ENCODE assay signal across 2 cellular contexts in genomic region chr10:115772606-115773005, GRCh38.
TF ChIP-seq lines count a peak whose summit lies in the region.

No MANE protein-coding gene starts in this region.

TF ChIP-seq in IMR-90, 13 proteins besides CTCF, POLR2A, EP300 and RAD21:
- no peak for TF ChIP-seq CHD1 (IDR thresholded peaks at IDR 0.05; ENCODE audit: low read depth, low read length)
- peak; percentile 40; the same call in 1 of the 2 replicates for TF ChIP-seq FOS (IDR thresholded peaks at IDR 0.05; ENCODE audit: low read depth, low read length)
- TF ChIP-seq CEBPB (IDR thresholded peaks at IDR 0.05; ENCODE audit: low read depth, low read length), result 0 out of 2 replicates have a peak, but pooled peaks have one; percentile 1
- TF ChIP-seq SMC3 (IDR thresholded peaks at IDR 0.05; ENCODE audit: low read depth, low read length), result no peak
- TF ChIP-seq MAZ (IDR thresholded peaks at IDR 0.05; ENCODE audit: borderline replicate concordance, low read depth, low read length), result no peak
- TF ChIP-seq BHLHE40 (IDR thresholded peaks at IDR 0.05; ENCODE audit: low read depth, low read length), result no peak
- TF ChIP-seq NFE2L2 (IDR thresholded peaks at IDR 0.05; ENCODE audit: low read depth, low read length), result peak; percentile 57
- no peak for TF ChIP-seq ELK1 (IDR thresholded peaks at IDR 0.05; ENCODE audit: borderline replicate concordance, low read depth, low read length)
- TF ChIP-seq RFX5 (IDR thresholded peaks at IDR 0.05; ENCODE audit: low read depth, low read length), result no peak
- TF ChIP-seq MAFK (IDR thresholded peaks at IDR 0.05; ENCODE audit: low read depth, low read length), result peak; percentile 50; the same call in 1 of the 2 replicates
- no peak for TF ChIP-seq MXI1 (IDR thresholded peaks at IDR 0.05; ENCODE audit: borderline replicate concordance, low read depth, low read length)

TF ChIP-seq in GM23338, 12 proteins besides CTCF, POLR2A, EP300 and RAD21:
- TF ChIP-seq EZH2phosphoT487 (IDR thresholded peaks at IDR 0.05; ENCODE audit: unreplicated experiment) (no peak), JUNB (IDR thresholded peaks at IDR 0.05; ENCODE audit: unreplicated experiment) (no peak), REST (IDR thresholded peaks at IDR 0.05; ENCODE audit: unreplicated experiment) (no peak), EZH2 (IDR thresholded peaks at IDR 0.05; ENCODE audit: low read depth, unreplicated experiment) (no peak), ETS1 (IDR thresholded peaks at IDR 0.05) (no peak), ZNF331 (CRISPR knock-in tag; IDR thresholded peaks at IDR 0.05; ENCODE audit: low read depth) (no peak), ZNF114 (CRISPR knock-in tag; IDR thresholded peaks at IDR 0.05) (no peak), ZNF462 (CRISPR knock-in tag; IDR thresholded peaks at IDR 0.05) (no peak), CREB1 (CRISPR knock-in tag; IDR thresholded peaks at IDR 0.05; ENCODE audit: low read depth) (no peak), STAT1 (IDR thresholded peaks at IDR 0.05; ENCODE audit: unreplicated experiment) (no peak), NANOG (IDR thresholded peaks at IDR 0.05; ENCODE audit: borderline replicate concordance) (no peak), POLR2AphosphoS5 (IDR thresholded peaks at IDR 0.05; ENCODE audit: low read depth) (no peak)
TF ChIP-seq in GM23338: peak in this region for 0.
